8 cellular contexts compared by ENCODE assay signal in the genomic region with DNA sequence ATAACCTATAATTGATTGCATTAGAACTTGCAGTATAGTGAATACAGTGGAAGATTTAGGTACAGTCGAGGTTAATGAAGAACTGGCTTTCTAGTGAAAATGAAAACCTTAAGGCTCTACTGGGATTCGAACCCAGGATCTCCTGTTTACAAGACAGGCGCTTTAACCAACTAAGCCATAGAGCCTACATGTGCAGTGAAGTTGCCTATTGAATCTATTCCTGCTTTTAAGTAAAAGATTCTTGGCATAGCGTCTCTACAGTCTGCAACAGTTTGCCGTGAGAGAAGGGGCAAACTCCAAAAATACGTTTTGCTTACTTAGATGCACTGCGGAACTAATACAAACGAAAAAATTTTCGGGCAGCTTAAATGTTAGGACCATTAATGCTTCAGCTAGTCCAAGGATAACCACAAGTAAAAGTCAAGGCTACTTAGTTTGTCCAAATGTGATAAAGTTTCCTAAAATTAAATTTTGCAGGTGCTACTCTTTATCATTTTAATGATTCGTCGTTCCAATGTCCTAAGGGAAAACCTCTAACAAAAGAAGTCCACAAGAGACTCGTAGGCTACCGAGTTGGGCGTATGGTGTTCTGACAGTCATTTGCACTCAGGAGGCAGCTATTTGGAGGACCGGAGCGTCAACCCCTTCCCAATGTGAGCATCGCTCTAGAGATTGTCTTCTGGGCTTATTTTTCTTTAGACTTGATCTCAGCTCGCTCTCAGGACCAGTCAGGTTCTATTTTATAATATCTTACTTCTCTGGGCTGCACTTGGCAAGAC. TPM values are rescaled to one million over a fixed set of nuclear protein-coding genes. Genes with fewer than 3 reads are reported as not detected.
DNase-seq lines count a peak whose midpoint lies in the region; ATAC-seq and TF ChIP-seq lines count a peak whose summit lies in the region.

No MANE protein-coding gene starts in this region.

- no peak for TF ChIP-seq CTCF in fibroblast of villous mesenchyme (IDR thresholded peaks at IDR 0.05; ENCODE audit: insufficient read depth, low read depth, low read length)

- H3K9me2 ChIP-seq in Karpas-422 (replicated peaks; ENCODE audit: insufficient read depth, low read length) = no peaks in the 10 kb centered on the region

- no peak overlapping the region for H3K9ac ChIP-seq in Karpas-422 (ENCODE audit: low read length)

- no peaks in the 10 kb centered on the region for H3K79me2 ChIP-seq in Karpas-422 (ENCODE audit: low read length)

- H3K36me3 Mint-ChIP-seq in stimulated activated effector memory CD8-positive, alpha-beta T cell treated with anti-CD3 and anti-CD28 coated beads, Interleukin-12 subunit alpha, Interleukin-12 subunit beta, amount 100 ng/mL, for 72 hours = peaks cover 5% of the 10 kb centered on the region

- no peaks in the 10 kb centered on the region for H4K20me1 ChIP-seq in Karpas-422 (ENCODE audit: insufficient read depth, low read depth, low read length)

- H3K27ac Mint-ChIP-seq in stimulated activated effector memory CD8-positive, alpha-beta T cell treated with anti-CD3 and anti-CD28 coated beads, Interleukin-12 subunit alpha, Interleukin-12 subunit beta, amount 100 ng/mL, for 72 hours = peak overlapping the region; percentile 55

- no peak overlapping the region for H2AFZ ChIP-seq in Karpas-422 (ENCODE audit: low read length)

- no peak overlapping the region for H3K27ac ChIP-seq in Karpas-422 (ENCODE audit: low read length)

- no peaks in the 10 kb centered on the region for H3K27me3 ChIP-seq in Karpas-422 (ENCODE audit: low read length)

- ATAC-seq in stimulated activated effector memory CD8-positive, alpha-beta T cell treated with anti-CD3 and anti-CD28 coated beads, Interleukin-12 subunit alpha, Interleukin-12 subunit beta, amount 100 ng/mL, for 72 hours = peak; percentile 64
- ATAC-seq in GM21528 (IDR thresholded peaks at IDR 0.05; ENCODE audit: low FRiP score, unreplicated experiment) = no peak

- H3K4me2 ChIP-seq in Karpas-422 (ENCODE audit: low read depth, low read length, poor library complexity, severe bottlenecking) = peak overlapping the region; percentile 41

- no peak overlapping the region for H3K4me3 ChIP-seq in Karpas-422 (ENCODE audit: low read length)
- H3K4me3 ChIP-seq in fibroblast of villous mesenchyme (ENCODE audit: low read depth, low read length) = peak overlapping the region; percentile 62

- DNase-seq in stimulated activated CD4-positive, alpha-beta T cell treated with anti-CD3 and anti-CD28 coated beads, Interleukin-15, amount 100 ng/mL, for 24 hours = peak; percentile 27
- DNase-seq in stimulated activated CD4-positive, alpha-beta T cell treated with anti-CD3 and anti-CD28 coated beads, Interleukin-4, amount 100 ng/mL, for 4 hours = no peak
- DNase-seq in Karpas-422 (peak; percentile 77), SW 1271 (lab: John Stamatoyannopoulos, UW) (peak; percentile 65 to 89), fibroblast of villous mesenchyme (ENCODE audit: low read depth) (peak; percentile 85), NCI-H187 (lab: John Stamatoyannopoulos, UW) (no peak)
- DNase-seq in stimulated activated effector memory CD8-positive, alpha-beta T cell treated with anti-CD3 and anti-CD28 coated beads, Interleukin-12 subunit alpha, Interleukin-12 subunit beta, amount 100 ng/mL, for 72 hours (ENCODE audit: low spot score in 2 of 2) = no peak

- no peaks in the 10 kb centered on the region for H3K9me3 Mint-ChIP-seq in stimulated activated effector memory CD8-positive, alpha-beta T cell treated with anti-CD3 and anti-CD28 coated beads, Interleukin-12 subunit alpha, Interleukin-12 subunit beta, amount 100 ng/mL, for 72 hours

- H3K4me1 Mint-ChIP-seq in stimulated activated effector memory CD8-positive, alpha-beta T cell treated with anti-CD3 and anti-CD28 coated beads, Interleukin-12 subunit alpha, Interleukin-12 subunit beta, amount 100 ng/mL, for 72 hours = no peaks in the 10 kb centered on the region

- H3K4me1 ChIP-seq in Karpas-422 (ENCODE audit: low read length) = no peaks in the 10 kb centered on the region

- H3K4me3 Mint-ChIP-seq in stimulated activated effector memory CD8-positive, alpha-beta T cell treated with anti-CD3 and anti-CD28 coated beads, Interleukin-12 subunit alpha, Interleukin-12 subunit beta, amount 100 ng/mL, for 72 hours = no peak overlapping the region

- H3K36me3 ChIP-seq in Karpas-422 (ENCODE audit: insufficient read depth, low read length) = no peaks in the 10 kb centered on the region

- no peaks in the 10 kb centered on the region for H3K9me3 ChIP-seq in Karpas-422 (ENCODE audit: low read length)

RNA-seq across cellular contexts. Expression of a gene that starts 31.3 kb away (rescaled TPM):
- total RNA-seq in Karpas-422 (2014; rRNA removed; shearing (Covaris generic); ENCODE audit: low replicate concordance) = 3.3 and 4.8 TPM in 2 replicates
- total RNA-seq in fibroblast of villous mesenchyme = 4.3 and 9.0 TPM in 2 replicates

RNA-seq across cellular contexts. Expression of a gene that starts 41.0 kb away (rescaled TPM):
- not detected in 2 replicates for total RNA-seq in Karpas-422 (2014; rRNA removed; shearing (Covaris generic); ENCODE audit: low replicate concordance)
- total RNA-seq in fibroblast of villous mesenchyme = not detected in 2 replicates

RNA-seq across cellular contexts. Expression of a gene that starts 51.1 kb away (rescaled TPM):
- not detected in 2 replicates for total RNA-seq in Karpas-422 (2014; rRNA removed; shearing (Covaris generic); ENCODE audit: low replicate concordance)
- total RNA-seq in fibroblast of villous mesenchyme = not detected in 2 replicates

Comparison
In these comparisons a context has a peak if more than half of its experiments do, and no peak if none do; other contexts are left out.
1. DNase-seq: peak in stimulated activated CD4-positive, alpha-beta T cell treated with anti-CD3 and anti-CD28 coated beads, Interleukin-15, amount 100 ng/mL, for 24 hours (single experiment), Karpas-422 (single experiment), SW 1271 (2 of 2) and fibroblast of villous mesenchyme (single experiment); none in stimulated activated CD4-positive, alpha-beta T cell treated with anti-CD3 and anti-CD28 coated beads, Interleukin-4, amount 100 ng/mL, for 4 hours (0 of 2), stimulated activated effector memory CD8-positive, alpha-beta T cell treated with anti-CD3 and anti-CD28 coated beads, Interleukin-12 subunit alpha, Interleukin-12 subunit beta, amount 100 ng/mL, for 72 hours (0 of 2) and NCI-H187 (0 of 2).